Comparison of ENCODE assay signal across 24 cellular contexts in genomic region chr21:23579573-23579972, GRCh38.
DNase-seq lines count a peak whose midpoint lies in the region; ATAC-seq, FAIRE-seq and TF ChIP-seq lines count a peak whose summit lies in the region.
"Had no signal": no experiment of that assay in that cellular context is flagged by ENCODE, and none has a peak within 500 bp of the region (broad histone marks: within the 10 kb centered on the region; RNA-seq: fewer than 3 reads in every experiment).

No MANE protein-coding gene starts in this region.

- no peaks in the 10 kb centered on the region for H3K36me3 Mint-ChIP-seq in activated naive CD8-positive, alpha-beta T cell treated with anti-CD3 and anti-CD28 coated beads for 36 hours
- H3K36me3 Mint-ChIP-seq: CD14-positive monocyte; CD8-positive, alpha-beta memory T cell had no signal

- no peaks in the 10 kb centered on the region for H3F3A ChIP-seq in SU-DHL-6 (ENCODE audit: insufficient read depth)

- peak overlapping the region; percentile 29 for H2AFZ ChIP-seq in SU-DHL-6 (ENCODE audit: low read depth, low read length, severe bottlenecking)

- no peaks in the 10 kb centered on the region for H3K4me1 ChIP-seq in A549
- H3K4me1 ChIP-seq: BE2C; BLaER1 treated with 17β-estradiol and CSF1 and Interleukin-3, amounts not matched to agents 10 nM and 100 nM; HAP-1 had no signal

- H3K9me3 ChIP-seq in A549 (no peaks in the 10 kb centered on the region), SU-DHL-6 (ENCODE audit: insufficient read depth, low read length) (no peaks in the 10 kb centered on the region)
- H3K9me3 ChIP-seq: BE2C; BLaER1 treated with 17β-estradiol and CSF1 and Interleukin-3, amounts not matched to agents 10 nM and 100 nM; HAP-1 had no signal

- POLR2A ChIA-PET in A549 (lab: Yijun Ruan, JAX), result no interaction called here

- H3K4me3 ChIP-seq in A549, result no peak overlapping the region
- no peak overlapping the region for H3K4me3 ChIP-seq in SU-DHL-6 (ENCODE audit: insufficient read depth, low read length, poor library complexity, severe bottlenecking)
- H3K4me3 ChIP-seq: BLaER1 treated with 17β-estradiol and CSF1 and Interleukin-3, amounts not matched to agents 10 nM and 100 nM; GM23338; HAP-1 had no signal

- H4K20me1 ChIP-seq in SU-DHL-6 (ENCODE audit: low read depth, low read length), result no peaks in the 10 kb centered on the region
- H4K20me1 ChIP-seq: BLaER1 treated with 17β-estradiol and CSF1 and Interleukin-3, amounts not matched to agents 10 nM and 100 nM had no signal

- ATAC-seq in A549, result no peak
- ATAC-seq: GM23338 had no signal

- H3K27ac Mint-ChIP-seq in activated naive CD8-positive, alpha-beta T cell treated with anti-CD3 and anti-CD28 coated beads for 36 hours, result no peak overlapping the region
- H3K27ac Mint-ChIP-seq: CD14-positive monocyte; CD4-positive, alpha-beta T cell; CD8-positive, alpha-beta memory T cell; GM23338; HFFc6 had no signal

- no peaks in the 10 kb centered on the region for H3K27me3 ChIP-seq in SU-DHL-6 (ENCODE audit: low read length)
- H3K27me3 ChIP-seq: BE2C; BLaER1 treated with 17β-estradiol and CSF1 and Interleukin-3, amounts not matched to agents 10 nM and 100 nM had no signal

- DNase-seq in A549 (ENCODE audit: low read depth in 1 of 2, low spot score in 1 of 2) (no peak), frontal cortex (ENCODE audit: low spot score in 2 of 2) (no peak), NCI-H128 (lab: John Stamatoyannopoulos, UW; ENCODE audit: unreplicated experiment) (no peak)
- no peak for DNase-seq in activated naive CD8-positive, alpha-beta T cell treated with anti-CD3 and anti-CD28 coated beads for 36 hours
- DNase-seq: ACHN; AML-193; BE2C; CD4-positive, alpha-beta T cell; CD8-positive, alpha-beta memory T cell; DMS 273 treated with DMSO at 0.1 percent for 48 hours; DMS79; EL; GDM1; HFFc6 had no signal

- H3K4me3 Mint-ChIP-seq in activated naive CD8-positive, alpha-beta T cell treated with anti-CD3 and anti-CD28 coated beads for 36 hours, result no peak overlapping the region
- H3K4me3 Mint-ChIP-seq: CD14-positive monocyte; CD4-positive, alpha-beta T cell; CD8-positive, alpha-beta memory T cell; GM23338; HFFc6 had no signal

- no peak for TF ChIP-seq RAD21 in A549 (conservative IDR thresholded peaks at IDR 0.05 in 1 of 2, IDR thresholded peaks at IDR 0.05 in 1 of 2)

- H3K36me3 ChIP-seq in SU-DHL-6 (ENCODE audit: low read length), result no peaks in the 10 kb centered on the region
- H3K36me3 ChIP-seq: BE2C; BLaER1 treated with 17β-estradiol and CSF1 and Interleukin-3, amounts not matched to agents 10 nM and 100 nM; HAP-1 had no signal

- CTCF ChIA-PET in A549 (lab: Yijun Ruan, JAX), result no interaction called here

- no peak overlapping the region for H3K27ac ChIP-seq in A549
- H3K27ac ChIP-seq in SU-DHL-6 (ENCODE audit: low read depth, low read length), result no peak overlapping the region
- H3K27ac ChIP-seq: BLaER1 treated with 17β-estradiol and CSF1 and Interleukin-3, amounts not matched to agents 10 nM and 100 nM had no signal

- H3K9ac ChIP-seq in SU-DHL-6 (ENCODE audit: low read length), result no peak overlapping the region
- H3K9ac ChIP-seq: BLaER1 treated with 17β-estradiol and CSF1 and Interleukin-3, amounts not matched to agents 10 nM and 100 nM had no signal

- TF ChIP-seq POLR2A in A549 (IDR thresholded peaks at IDR 0.05; ENCODE audit: low read length), result no peak

- H3K9me3 Mint-ChIP-seq in activated naive CD8-positive, alpha-beta T cell treated with anti-CD3 and anti-CD28 coated beads for 36 hours, result no peaks in the 10 kb centered on the region
- H3K9me3 Mint-ChIP-seq: CD14-positive monocyte; CD4-positive, alpha-beta T cell; GM23338 had no signal

- no peak overlapping the region for H3K4me2 ChIP-seq in A549
- H3K4me2 ChIP-seq in SU-DHL-6 (ENCODE audit: low read depth, low read length, poor library complexity, severe bottlenecking), result no peak overlapping the region
- H3K4me2 ChIP-seq: BLaER1 treated with 17β-estradiol and CSF1 and Interleukin-3, amounts not matched to agents 10 nM and 100 nM; GM23338 had no signal

- H3K4me1 Mint-ChIP-seq in activated naive CD8-positive, alpha-beta T cell treated with anti-CD3 and anti-CD28 coated beads for 36 hours, result no peaks in the 10 kb centered on the region
- H3K4me1 Mint-ChIP-seq: CD14-positive monocyte; CD8-positive, alpha-beta memory T cell; GM23338 had no signal

- TF ChIP-seq EP300 in A549 (IDR thresholded peaks at IDR 0.05), result no peak

- H3K27me3 Mint-ChIP-seq in activated naive CD8-positive, alpha-beta T cell treated with anti-CD3 and anti-CD28 coated beads for 36 hours, result no peaks in the 10 kb centered on the region
- H3K27me3 Mint-ChIP-seq: CD4-positive, alpha-beta T cell; CD8-positive, alpha-beta memory T cell had no signal

- TF ChIP-seq CTCF in A549 (IDR thresholded peaks at IDR 0.05) (no peak), SU-DHL-6 (IDR thresholded peaks at IDR 0.05; ENCODE audit: insufficient read depth, low read length, poor library complexity, severe bottlenecking) (no peak)

- peak; percentile 88 for FAIRE-seq in A204.1 (lab: Jason Lieb, UNC)
- FAIRE-seq in A549 (lab: Jason Lieb, UNC), result no peak
- FAIRE-seq in frontal cortex (lab: Jason Lieb, UNC), result peak; percentile 53
- FAIRE-seq: D721Med, GM12891, GM18507, H54 had no signal

- no peaks in the 10 kb centered on the region for H3K9me2 ChIP-seq in SU-DHL-6 (replicated peaks; ENCODE audit: insufficient read depth, low read length)

- H3K79me2 ChIP-seq in SU-DHL-6 (ENCODE audit: insufficient read depth, low read length), result no peaks in the 10 kb centered on the region

TF ChIP-seq in A549, 52 proteins besides CTCF, POLR2A, EP300 and RAD21:
- TF ChIP-seq MAFK (IDR thresholded peaks at IDR 0.05; ENCODE audit: partially characterized antibody) (peak; percentile 74), JUN (IDR thresholded peaks at IDR 0.05) (no peak)
